In genomic region chr20:33687370-33687915, GRCh38 we compare ENCODE assay signal across 10 cellular contexts. TPM values are rescaled to one million over a fixed set of nuclear protein-coding genes. Genes with fewer than 3 reads are reported as not detected.
DNase-seq lines count a peak whose midpoint lies in the region; ATAC-seq lines count a peak whose summit lies in the region.
"Had no signal": no experiment of that assay in that cellular context is flagged by ENCODE, and none has a peak within 500 bp of the region (broad histone marks: within the 10 kb centered on the region; RNA-seq: fewer than 3 reads in every experiment).

No MANE protein-coding gene starts in this region.

- no peak for ATAC-seq in effector memory CD8-positive, alpha-beta T cell (replicated peaks)
- ATAC-seq in GM19452 (IDR thresholded peaks at IDR 0.05; ENCODE audit: unreplicated experiment) (no peak), GM21526 (IDR thresholded peaks at IDR 0.05; ENCODE audit: low FRiP score, unreplicated experiment) (no peak)

- H3K27me3 Mint-ChIP-seq in activated naive CD4-positive, alpha-beta T cell treated with anti-CD3 and anti-CD28 coated beads, Interleukin-2, amount 50 U/mL, for 24 hours, result no peaks in the 10 kb centered on the region
- no peaks in the 10 kb centered on the region for H3K27me3 Mint-ChIP-seq in effector memory CD8-positive, alpha-beta T cell

- peak overlapping the region; percentile 97 for H3K27ac ChIP-seq in temporal lobe (ENCODE audit: low read depth, low read length)
- H3K27ac ChIP-seq: epithelial cell of prostate had no signal

- H3K27ac Mint-ChIP-seq in activated naive CD4-positive, alpha-beta T cell treated with anti-CD3 and anti-CD28 coated beads, Interleukin-2, amount 50 U/mL, for 24 hours, result peak overlapping the region; percentile 70
- peak overlapping the region in 1 of 2 donors; percentile 90 for H3K27ac Mint-ChIP-seq in effector memory CD8-positive, alpha-beta T cell

- H3K4me3 Mint-ChIP-seq in activated naive CD4-positive, alpha-beta T cell treated with anti-CD3 and anti-CD28 coated beads, Interleukin-2, amount 50 U/mL, for 24 hours, result no peak overlapping the region
- H3K4me3 Mint-ChIP-seq in effector memory CD8-positive, alpha-beta T cell, result peak overlapping the region; percentile 64 to 79

- H3K4me1 Mint-ChIP-seq in activated naive CD4-positive, alpha-beta T cell treated with anti-CD3 and anti-CD28 coated beads, Interleukin-2, amount 50 U/mL, for 24 hours, result peaks cover 45% of the 10 kb centered on the region
- H3K4me1 Mint-ChIP-seq in effector memory CD8-positive, alpha-beta T cell (ENCODE audit: low read depth in 2 of 2), result peaks cover 13 to 24% of the 10 kb centered on the region in 2 donors

- no peak for DNase-seq in activated naive CD4-positive, alpha-beta T cell treated with anti-CD3 and anti-CD28 coated beads, Interleukin-2, amount 50 U/mL, for 16 hours
- peak; percentile 94 for DNase-seq in SIG-M5 treated with dmso at 0.1 percent for 504 hours (lab: John Stamatoyannopoulos, UW; ENCODE audit: unreplicated experiment)
- DNase-seq in effector memory CD8-positive, alpha-beta T cell, result no peak
- DNase-seq in activated CD8-positive, alpha-beta memory T cell treated with anti-CD3 and anti-CD28 coated beads for 24 hours, result no peak

- H3K9me3 Mint-ChIP-seq in activated naive CD4-positive, alpha-beta T cell treated with anti-CD3 and anti-CD28 coated beads, Interleukin-2, amount 50 U/mL, for 24 hours, result no peaks in the 10 kb centered on the region
- H3K9me3 Mint-ChIP-seq in effector memory CD8-positive, alpha-beta T cell, result no peaks in the 10 kb centered on the region

- no peaks in the 10 kb centered on the region for H3K36me3 Mint-ChIP-seq in activated naive CD4-positive, alpha-beta T cell treated with anti-CD3 and anti-CD28 coated beads, Interleukin-2, amount 50 U/mL, for 24 hours
- H3K36me3 Mint-ChIP-seq in effector memory CD8-positive, alpha-beta T cell (ENCODE audit: insufficient read depth), result peaks cover 6% of the 10 kb centered on the region

RNA-seq across cellular contexts. Expression of gene E2F1, which starts 1.3 kb away (rescaled TPM):
- 2.0 TPM for total RNA-seq in temporal lobe

RNA-seq across cellular contexts. Expression of gene NECAB3, which starts 13.2 kb away (rescaled TPM):
- 25.1 TPM for total RNA-seq in temporal lobe

RNA-seq across cellular contexts. Expression of gene ACTL10, which starts 20.7 kb away (rescaled TPM):
- 0.74 TPM for total RNA-seq in temporal lobe

RNA-seq across cellular contexts. Expression of gene C20orf144, which starts 25.3 kb away (rescaled TPM):
- total RNA-seq in temporal lobe, result not detected
- total RNA-seq: ureter had no signal

RNA-seq across cellular contexts. Expression of gene PXMP4, which starts 32.7 kb away (rescaled TPM):
- total RNA-seq in temporal lobe, result 9.1 TPM
